In genomic region chr1:233326319-233326994, GRCh38 we compare ENCODE assay signal across 8 cellular contexts. TPM values are rescaled to one million over a fixed set of nuclear protein-coding genes. Genes with fewer than 3 reads are reported as not detected.
DNase-seq lines count a peak whose midpoint lies in the region; ATAC-seq and TF ChIP-seq lines count a peak whose summit lies in the region.

No MANE protein-coding gene starts in this region.

- no peaks in the 10 kb centered on the region for H3K36me3 ChIP-seq in CD4-positive, CD25-positive, alpha-beta regulatory T cell (ENCODE audit: control insufficient read depth, insufficient read depth, low read length)
- no peaks in the 10 kb centered on the region for H3K36me3 ChIP-seq in mucosa of rectum (ENCODE audit: control insufficient read depth in 2 of 2, insufficient read depth in 2 of 2, low read length in 2 of 2)

- H3K4me1 Mint-ChIP-seq in CD4-positive, CD25-positive, alpha-beta regulatory T cell, result peaks cover 0 to 16% (median 6%) of the 10 kb centered on the region in 4 donors
- H3K4me1 Mint-ChIP-seq in brain, result peaks cover 29% of the 10 kb centered on the region

- H3K4me3 ChIP-seq in CD4-positive, CD25-positive, alpha-beta regulatory T cell (ENCODE audit: low read depth, low read length), result no peak overlapping the region
- H3K4me3 ChIP-seq in HL-60 (replicated peaks; ENCODE audit: insufficient read depth, low read length) (peak overlapping the region; percentile 54), mucosa of rectum (ENCODE audit: low read length in 2 of 2) (peak overlapping the region; percentile 63 to 79)

- no peak for TF ChIP-seq CTCF in HL-60 (IDR thresholded peaks at IDR 0.05; ENCODE audit: insufficient read depth, low read length)
- no peak for TF ChIP-seq CTCF in brain (conservative IDR thresholded peaks at IDR 0.05)
- no peak for TF ChIP-seq CTCF in GM10266 (IDR thresholded peaks at IDR 0.05; ENCODE audit: control insufficient read depth, insufficient read depth, low read depth, missing control alignments)

- no peak overlapping the region for H3K27ac ChIP-seq in CD4-positive, CD25-positive, alpha-beta regulatory T cell (ENCODE audit: insufficient read depth, low read length, poor library complexity, severe bottlenecking)
- no peak overlapping the region for H3K27ac ChIP-seq in HL-60 (replicated peaks)
- peak overlapping the region; percentile 18 to 34 for H3K27ac ChIP-seq in mucosa of rectum (ENCODE audit: low read depth in 2 of 2, low read length in 2 of 2)

- peak overlapping the region in 1 of 2 donors; percentile 14 for H3K9ac ChIP-seq in mucosa of rectum (ENCODE audit: low read depth in 1 of 2, low read length in 2 of 2)

- H3K27me3 Mint-ChIP-seq in CD4-positive, CD25-positive, alpha-beta regulatory T cell, result peaks cover 32% of the 10 kb centered on the region
- H3K27me3 Mint-ChIP-seq in brain, result peaks cover 40% of the 10 kb centered on the region

- no peaks in the 10 kb centered on the region for H3K9me3 Mint-ChIP-seq in CD4-positive, CD25-positive, alpha-beta regulatory T cell
- peaks cover 0 to 4% (median 0%) of the 10 kb centered on the region in 5 experiments for H3K9me3 Mint-ChIP-seq in brain

- H3K36me3 Mint-ChIP-seq in CD4-positive, CD25-positive, alpha-beta regulatory T cell, result no peaks in the 10 kb centered on the region
- H3K36me3 Mint-ChIP-seq in brain, result no peaks in the 10 kb centered on the region

- no peak for ATAC-seq in CD4-positive, CD25-positive, alpha-beta regulatory T cell (ENCODE audit: low read depth in 2 of 2)

- H3K27ac Mint-ChIP-seq in CD4-positive, CD25-positive, alpha-beta regulatory T cell, result peak overlapping the region in 2 of 3 donors; percentile 50 to 86
- peak overlapping the region in 2 of 5 experiments; percentile 23 to 81 for H3K27ac Mint-ChIP-seq in brain

- H3K4me1 ChIP-seq in CD4-positive, CD25-positive, alpha-beta regulatory T cell (ENCODE audit: control insufficient read depth, insufficient read depth, low read length, poor library complexity, severe bottlenecking), result peaks cover 15% of the 10 kb centered on the region
- peaks cover 3 to 17% of the 10 kb centered on the region in 2 donors for H3K4me1 ChIP-seq in mucosa of rectum (ENCODE audit: control insufficient read depth in 2 of 2, insufficient read depth in 2 of 2, low read length in 2 of 2)

- no peak for DNase-seq in CD4-positive, CD25-positive, alpha-beta regulatory T cell
- DNase-seq in HL-60 (ENCODE audit: low read depth in 1 of 2, low spot score in 1 of 2), result no peak
- DNase-seq in kidney tubule cell (ENCODE audit: low spot score), result no peak
- DNase-seq in hepatic stellate cell (ENCODE audit: low spot score), result no peak
- no peak for DNase-seq in GM10266 (ENCODE audit: extremely low spot score)
- DNase-seq in NCI-H1417 treated with DMSO at 0.1 percent for 48 hours (lab: John Stamatoyannopoulos, UW), result no peak

- peak overlapping the region; percentile 71 to 95 (median 89) for H3K4me3 Mint-ChIP-seq in CD4-positive, CD25-positive, alpha-beta regulatory T cell
- peak overlapping the region; percentile 81 to 86 (median 84) for H3K4me3 Mint-ChIP-seq in brain

- H3K9me3 ChIP-seq in CD4-positive, CD25-positive, alpha-beta regulatory T cell (ENCODE audit: control insufficient read depth in 2 of 2, low read length in 2 of 2), result no peaks in the 10 kb centered on the region
- H3K9me3 ChIP-seq in mucosa of rectum (ENCODE audit: control insufficient read depth in 2 of 2, low read length in 2 of 2), result no peaks in the 10 kb centered on the region

- H3K27me3 ChIP-seq in CD4-positive, CD25-positive, alpha-beta regulatory T cell (ENCODE audit: control insufficient read depth, insufficient read depth, low read length), result peaks cover 4% of the 10 kb centered on the region
- H3K27me3 ChIP-seq in HL-60 (ENCODE audit: insufficient read depth, poor library complexity, severe bottlenecking), result no peaks in the 10 kb centered on the region
- peaks cover 0 to 3% of the 10 kb centered on the region in 2 donors for H3K27me3 ChIP-seq in mucosa of rectum (ENCODE audit: control insufficient read depth in 2 of 2, insufficient read depth in 2 of 2, low read length in 2 of 2)

RNA-seq across cellular contexts. Expression of gene MAP3K21, which starts 1.1 kb away (rescaled TPM):
- 0.30 TPM for total RNA-seq in CD4-positive, CD25-positive, alpha-beta regulatory T cell
- polyA plus RNA-seq in CD4-positive, CD25-positive, alpha-beta regulatory T cell, result under 1 TPM in 3 of 4 donors, not detected in 1; 0.13 to 0.24 (median 0.21) TPM
- 0.49 TPM for polyA plus RNA-seq in brain (ENCODE audit: insufficient read depth, low read depth, low replicate concordance)

RNA-seq across cellular contexts. Expression of gene PCNX2, which starts 30.9 kb away (rescaled TPM):
- 42.3 TPM for total RNA-seq in CD4-positive, CD25-positive, alpha-beta regulatory T cell
- polyA plus RNA-seq in CD4-positive, CD25-positive, alpha-beta regulatory T cell, result 1 to 10 TPM; 1.6 to 4.2 (median 2.4) TPM
- polyA plus RNA-seq in brain (ENCODE audit: insufficient read depth, low read depth, low replicate concordance), result 20.0 TPM

Comparison
In these comparisons a context has a peak if more than half of its experiments do, and no peak if none do; other contexts are left out.
1. H3K27ac ChIP-seq: peak in mucosa of rectum (2 of 2); none in CD4-positive, CD25-positive, alpha-beta regulatory T cell (single experiment) and HL-60 (single experiment).